ENCODE assay signal across 9 cellular contexts in the genomic region with DNA sequence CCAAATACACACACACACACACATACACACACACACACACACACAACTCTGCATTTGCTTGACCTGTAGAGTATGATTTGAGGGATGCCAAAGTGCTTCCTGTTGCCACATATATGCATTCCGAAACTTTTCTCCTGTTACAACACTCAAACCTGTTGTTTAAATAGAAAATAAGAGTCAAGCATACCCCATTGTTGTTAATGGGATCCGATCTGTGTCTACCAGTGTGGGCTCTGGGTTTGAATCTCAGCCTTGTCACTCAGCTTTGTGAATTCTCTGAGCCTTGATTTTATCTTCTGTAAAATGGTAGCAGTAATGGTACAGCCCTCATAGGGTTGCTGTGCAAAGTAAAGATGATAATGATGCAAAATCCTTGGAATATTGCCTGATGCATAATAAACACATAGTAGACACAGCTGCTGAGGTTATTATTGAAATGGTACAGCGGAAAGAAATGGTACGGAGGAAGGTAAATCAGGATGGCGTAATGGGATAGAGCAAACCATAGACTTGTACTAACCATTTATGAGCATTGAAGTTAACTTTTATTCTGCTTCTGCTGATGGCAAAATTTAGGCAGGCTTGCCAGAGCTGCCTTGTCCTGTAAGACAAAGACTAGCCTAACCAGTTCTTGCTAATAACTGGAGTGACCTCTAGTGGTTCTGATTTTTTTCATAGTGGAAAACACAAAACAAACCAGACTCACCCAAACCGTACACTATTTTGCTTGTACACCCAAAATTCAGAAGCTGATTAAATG.
DNase-seq lines count a peak whose midpoint lies in the region; ATAC-seq, FAIRE-seq and TF ChIP-seq lines count a peak whose summit lies in the region.
"Had no signal": no experiment of that assay in that cellular context is flagged by ENCODE, and none has a peak within 500 bp of the region (broad histone marks: within the 10 kb centered on the region; RNA-seq: fewer than 3 reads in every experiment).

No MANE protein-coding gene starts in this region.

- no peaks in the 10 kb centered on the region for H3K9me3 ChIP-seq in DND-41 (ENCODE audit: insufficient read depth, low read length, severe bottlenecking)
- H3K9me3 ChIP-seq in astrocyte (ENCODE audit: insufficient read depth, low read depth, low read length) = no peaks in the 10 kb centered on the region
- H3K9me3 ChIP-seq in kidney (ENCODE audit: control insufficient read depth in 1 of 2, low read length in 2 of 2) = no peaks in the 10 kb centered on the region

- DNase-seq in DND-41 (no peak), M059J (ENCODE audit: low read depth) (peak; percentile 83), astrocyte (ENCODE audit: low read depth) (peak; percentile 57), kidney (no peak)
- no peak for DNase-seq in activated CD4-positive, alpha-beta T cell treated with anti-CD3 and anti-CD28 coated beads for 36 hours
- no peak for DNase-seq in activated CD4-positive, CD25-positive, alpha-beta regulatory T cell treated with anti-CD3 and anti-CD28 coated beads, Interleukin-2, amount 50 U/mL, for 72 hours
- no peak for DNase-seq in activated naive CD4-positive, alpha-beta T cell (lab: John Stamatoyannopoulos, UW)

- intact Hi-C loops in kidney (cut with DNase I) = loop anchor here (10.0 kb wide), 1 partner anchor 318 kb away; no protein-coding TSS in a partner anchor
- intact Hi-C loops in activated CD4-positive, alpha-beta T cell treated with anti-CD3 and anti-CD28 coated beads for 36 hours (cut with DNase I, micrococcal nuclease) = loop anchor here in 1 of 2 experiments (1.0 to 10.0 kb wide), 2 partner anchors 728 to 948 kb away; no protein-coding TSS in a partner anchor

- H4K20me1 ChIP-seq in DND-41 (ENCODE audit: insufficient read depth, low read length) (no peaks in the 10 kb centered on the region), astrocyte (ENCODE audit: insufficient read depth, low read length) (no peaks in the 10 kb centered on the region)

- H3K36me3 ChIP-seq in DND-41 (ENCODE audit: insufficient read depth, low read length) (no peaks in the 10 kb centered on the region), astrocyte (ENCODE audit: insufficient read depth, low read length) (no peaks in the 10 kb centered on the region), kidney (ENCODE audit: control insufficient read depth in 1 of 2, insufficient read depth in 2 of 2, low read length in 2 of 2) (no peaks in the 10 kb centered on the region)

- H3K27me3 Mint-ChIP-seq in astrocyte (ENCODE audit: low read depth, unreplicated experiment) = no peaks in the 10 kb centered on the region
- H3K27me3 Mint-ChIP-seq in activated CD4-positive, alpha-beta T cell treated with anti-CD3 and anti-CD28 coated beads for 36 hours = peaks cover 26% of the 10 kb centered on the region
- H3K27me3 Mint-ChIP-seq: IgD-negative memory B cell had no signal

- POLR2A ChIA-PET in activated CD4-positive, alpha-beta T cell treated with anti-CD3 and anti-CD28 coated beads for 36 hours (lab: Charles Lee) = no interaction called here

- H3K4me2 ChIP-seq in DND-41 (ENCODE audit: insufficient read depth, low read length) (no peak overlapping the region), astrocyte (ENCODE audit: low read length) (no peak overlapping the region)

- no peaks in the 10 kb centered on the region for H3K4me1 ChIP-seq in DND-41 (ENCODE audit: insufficient read depth, low read length)
- peaks cover 6% of the 10 kb centered on the region for H3K4me1 ChIP-seq in astrocyte (ENCODE audit: insufficient read depth, low read length)
- peaks cover 0 to 4% of the 10 kb centered on the region in 2 donors for H3K4me1 ChIP-seq in kidney (ENCODE audit: control insufficient read depth in 1 of 2, insufficient read depth in 1 of 2, low read depth in 1 of 2, low read length in 2 of 2)

- H2AFZ ChIP-seq in DND-41 (ENCODE audit: low read depth, low read length) = no peak overlapping the region
- no peak overlapping the region for H2AFZ ChIP-seq in astrocyte (ENCODE audit: low read depth, low read length)

- H3K27me3 ChIP-seq in DND-41 (ENCODE audit: insufficient read depth, low read length, poor library complexity) = no peaks in the 10 kb centered on the region
- H3K27me3 ChIP-seq in astrocyte (ENCODE audit: insufficient read depth, low read length) = no peaks in the 10 kb centered on the region

- H3K9ac ChIP-seq in DND-41 (ENCODE audit: low read depth, low read length) (no peak overlapping the region), astrocyte (ENCODE audit: low read length) (no peak overlapping the region), kidney (ENCODE audit: low read length in 2 of 2) (no peak overlapping the region)

- H3K27ac Mint-ChIP-seq in astrocyte (ENCODE audit: unreplicated experiment) = no peak overlapping the region
- no peak overlapping the region for H3K27ac Mint-ChIP-seq in activated CD4-positive, alpha-beta T cell treated with anti-CD3 and anti-CD28 coated beads for 36 hours

- CTCF ChIA-PET in activated CD4-positive, alpha-beta T cell treated with anti-CD3 and anti-CD28 coated beads for 36 hours (lab: Charles Lee) = interaction anchor here (0.5 to 1.0 kb wide), 2 partner anchors 8 to 966 kb away, joined by 3 to 5 read pairs; no protein-coding TSS in a partner anchor

- no peaks in the 10 kb centered on the region for H3K9me3 Mint-ChIP-seq in astrocyte (ENCODE audit: unreplicated experiment)
- no peaks in the 10 kb centered on the region for H3K9me3 Mint-ChIP-seq in activated CD4-positive, alpha-beta T cell treated with anti-CD3 and anti-CD28 coated beads for 36 hours (ENCODE audit: low read depth)
- H3K9me3 Mint-ChIP-seq: IgD-negative memory B cell had no signal

- H3K27ac ChIP-seq in DND-41 (ENCODE audit: low read length) (no peak overlapping the region), astrocyte (ENCODE audit: low read depth, low read length) (no peak overlapping the region), kidney (ENCODE audit: low read depth in 2 of 2, low read length in 2 of 2) (peak overlapping the region in 1 of 2 donors; percentile 23)

- no peak overlapping the region for H3K4me3 Mint-ChIP-seq in astrocyte (ENCODE audit: unreplicated experiment)
- no peak overlapping the region for H3K4me3 Mint-ChIP-seq in activated CD4-positive, alpha-beta T cell treated with anti-CD3 and anti-CD28 coated beads for 36 hours

- FAIRE-seq in astrocyte (lab: Jason Lieb, UNC) (peak; percentile 34), kidney (lab: Jason Lieb, UNC) (peak; percentile 68)

- ATAC-seq in DND-41 (ENCODE audit: insufficient read depth, low read depth) = no peak
- no peak for ATAC-seq in GM21423 (IDR thresholded peaks at IDR 0.05; ENCODE audit: unreplicated experiment)
- ATAC-seq in activated CD4-positive, alpha-beta T cell treated with anti-CD3 and anti-CD28 coated beads for 36 hours = no peak

- H3K36me3 Mint-ChIP-seq in astrocyte (ENCODE audit: low read depth, unreplicated experiment) = no peaks in the 10 kb centered on the region
- no peaks in the 10 kb centered on the region for H3K36me3 Mint-ChIP-seq in activated CD4-positive, alpha-beta T cell treated with anti-CD3 and anti-CD28 coated beads for 36 hours (ENCODE audit: low read depth)
- H3K36me3 Mint-ChIP-seq: IgD-negative memory B cell had no signal

- no peaks in the 10 kb centered on the region for H3K79me2 ChIP-seq in DND-41 (ENCODE audit: insufficient read depth, low read length)
- no peaks in the 10 kb centered on the region for H3K79me2 ChIP-seq in astrocyte (ENCODE audit: insufficient read depth, low read length)

- TF ChIP-seq CTCF in DND-41 (IDR thresholded peaks at IDR 0.05; ENCODE audit: borderline replicate concordance, extremely low read depth, low read length, poor library complexity, severe bottlenecking) (peak; percentile 14), astrocyte (IDR thresholded peaks at IDR 0.05; ENCODE audit: insufficient read depth, low read depth, low read length) (peak; percentile 58), kidney (IDR thresholded peaks at IDR 0.05; ENCODE audit: borderline replicate concordance, extremely low read depth, insufficient read depth) (peak; percentile 55)

- peaks cover 26% of the 10 kb centered on the region for H3K4me1 Mint-ChIP-seq in astrocyte (ENCODE audit: low read depth, unreplicated experiment)
- H3K4me1 Mint-ChIP-seq in activated CD4-positive, alpha-beta T cell treated with anti-CD3 and anti-CD28 coated beads for 36 hours = peaks cover 2% of the 10 kb centered on the region

- H3K4me3 ChIP-seq in DND-41 (ENCODE audit: low read depth in 1 of 2, low read length in 2 of 2) (no peak overlapping the region), astrocyte (ENCODE audit: insufficient read depth, low read depth, low read length) (no peak overlapping the region), kidney (ENCODE audit: low read length in 2 of 2) (no peak overlapping the region)

Comparison
In these comparisons a context has a peak if more than half of its experiments do, and no peak if none do; other contexts are left out.
1. DNase-seq: peak in M059J (single experiment) and astrocyte (single experiment); none in DND-41 (single experiment), kidney (single experiment), activated CD4-positive, alpha-beta T cell treated with anti-CD3 and anti-CD28 coated beads for 36 hours (single experiment), activated CD4-positive, CD25-positive, alpha-beta regulatory T cell treated with anti-CD3 and anti-CD28 coated beads, Interleukin-2, amount 50 U/mL, for 72 hours (single experiment) and activated naive CD4-positive, alpha-beta T cell (0 of 4).
2. Peak in every context shown above with its lines, with median percentiles within 50 percentile points of each other: CTCF ChIP-seq.